ENCODE assay signal across 22 cellular contexts in genomic region chr2:149744845-149745244, GRCh38.
A peak's percentile ranks its signal among the peaks of the same experiment; 100 is the strongest.
DNase-seq lines count a peak whose midpoint lies in the region; ATAC-seq and TF ChIP-seq lines count a peak whose summit lies in the region.
"Had no signal": no experiment of that assay in that cellular context is flagged by ENCODE, and none has a peak within 500 bp of the region (broad histone marks: within the 10 kb centered on the region; RNA-seq: fewer than 3 reads in every experiment).

No MANE protein-coding gene starts in this region.

- H3K9me3 Mint-ChIP-seq in T-cell: no peaks in the 10 kb centered on the region
- H3K9me3 Mint-ChIP-seq: nephron progenitor cell had no signal

- no peak overlapping the region for H3K4me3 Mint-ChIP-seq in T-cell
- H3K4me3 Mint-ChIP-seq: activated CD8-positive, alpha-beta memory T cell treated with anti-CD3 and anti-CD28 coated beads, Interleukin-2, amount 10 ng/mL, durations not matched to agents 7 days and 5 days; nephron progenitor cell had no signal

- TF ChIP-seq CTCF in WI38 (IDR thresholded peaks at IDR 0.05; ENCODE audit: low read depth, low read length): no peak
- TF ChIP-seq CTCF in GM20000 (IDR thresholded peaks at IDR 0.05; ENCODE audit: extremely low read depth, missing control alignments): no peak
- no peak for TF ChIP-seq CTCF in MM.1S (IDR thresholded peaks at IDR 0.05; ENCODE audit: low read length)

- CTCF ChIA-PET in T-cell (lab: Charles Lee): no interaction called here

- no peak for ATAC-seq in T-cell (replicated peaks in 1 of 4)
- ATAC-seq: activated CD8-positive, alpha-beta memory T cell treated with anti-CD3 and anti-CD28 coated beads, Interleukin-2, amount 10 ng/mL, durations not matched to agents 7 days and 5 days; gastrocnemius medialis had no signal

- H3K36me3 ChIP-seq in MM.1S (replicated peaks; ENCODE audit: insufficient read depth, low read length): no peaks in the 10 kb centered on the region
- H3K36me3 ChIP-seq: ascending aorta, gastrocnemius medialis, thoracic aorta had no signal

- H3K4me1 ChIP-seq in MM.1S (ENCODE audit: low read length): no peaks in the 10 kb centered on the region
- H3K4me1 ChIP-seq: ascending aorta had no signal

- no peaks in the 10 kb centered on the region for H3K27me3 ChIP-seq in MM.1S (replicated peaks; ENCODE audit: insufficient read depth, low read length)
- H3K27me3 ChIP-seq: ascending aorta, gastrocnemius medialis had no signal

- H3F3A ChIP-seq in MM.1S (ENCODE audit: insufficient read depth, low read length): no peaks in the 10 kb centered on the region

- no peak overlapping the region for H2AFZ ChIP-seq in MM.1S (ENCODE audit: low read length)

- no peaks in the 10 kb centered on the region for H3K27me3 Mint-ChIP-seq in T-cell
- H3K27me3 Mint-ChIP-seq: activated CD8-positive, alpha-beta memory T cell treated with anti-CD3 and anti-CD28 coated beads, Interleukin-2, amount 10 ng/mL, durations not matched to agents 7 days and 5 days had no signal

- no peak overlapping the region for H3K4me2 ChIP-seq in MM.1S (ENCODE audit: low read depth, low read length)

- H3K79me2 ChIP-seq in MM.1S (ENCODE audit: low read length): no peaks in the 10 kb centered on the region

- no peaks in the 10 kb centered on the region for H3K36me3 Mint-ChIP-seq in T-cell
- H3K36me3 Mint-ChIP-seq: activated CD8-positive, alpha-beta memory T cell treated with anti-CD3 and anti-CD28 coated beads, Interleukin-2, amount 10 ng/mL, durations not matched to agents 7 days and 5 days had no signal

- intact Hi-C loops in cardiac septum (cut with DNase I): no loop called here

- POLR2A ChIA-PET in T-cell (lab: Charles Lee): interaction anchor here in 1 of 2 donors (0.6 kb wide), 1 partner anchor 72 kb away, joined by 5 read pairs; no protein-coding TSS in a partner anchor

- no peak overlapping the region for H3K9ac ChIP-seq in MM.1S (ENCODE audit: low read length)

- no peak overlapping the region for H3K27ac ChIP-seq in MM.1S (ENCODE audit: low read length)
- H3K27ac ChIP-seq: ascending aorta, C4-2B, gastrocnemius medialis, thoracic aorta had no signal

- peak; percentile 39 for DNase-seq in H4 (ENCODE audit: low spot score)
- peak; percentile 71 for DNase-seq in fibroblast of peridontal ligament (ENCODE audit: extremely low read depth)
- peak; percentile 62 for DNase-seq in renal cortical epithelial cell (ENCODE audit: low read depth)
- DNase-seq in cardiac septum (ENCODE audit: low spot score): no peak
- no peak for DNase-seq in GM20000 (ENCODE audit: low spot score)
- DNase-seq in T-cell: no peak
- DNase-seq in MM.1S: no peak
- DNase-seq: activated CD4-positive, CD25-positive, alpha-beta regulatory T cell treated with anti-CD3 and anti-CD28 coated beads, Interleukin-2, amount 50 U/mL, for 72 hours; activated CD8-positive, alpha-beta memory T cell treated with anti-CD3 and anti-CD28 coated beads, Interleukin-2, amount 10 ng/mL, durations not matched to agents 7 days and 5 days; activated gamma-delta T cell; DND-41; gastrocnemius medialis; MV-4-11; NCI-H2081 treated with DMSO at 0.1 percent for 48 hours; NCI-H82; nephron progenitor cell; retina; T-helper 2 cell had no signal

- no peak overlapping the region for H3K27ac Mint-ChIP-seq in T-cell
- H3K27ac Mint-ChIP-seq: activated CD8-positive, alpha-beta memory T cell treated with anti-CD3 and anti-CD28 coated beads, Interleukin-2, amount 10 ng/mL, durations not matched to agents 7 days and 5 days; nephron progenitor cell had no signal

- H3K4me3 ChIP-seq in WI38 (ENCODE audit: low read depth, low read length) (peak overlapping the region; percentile 24; the same call in 1 of the 2 replicates), MM.1S (ENCODE audit: low read length) (no peak overlapping the region)
- H3K4me3 ChIP-seq: ascending aorta, gastrocnemius medialis, thoracic aorta had no signal

- no peaks in the 10 kb centered on the region for H4K20me1 ChIP-seq in MM.1S (ENCODE audit: insufficient read depth, low read length)

- no peaks in the 10 kb centered on the region for H3K9me3 ChIP-seq in MM.1S (replicated peaks; ENCODE audit: insufficient read depth, low read length)
- H3K9me3 ChIP-seq: ascending aorta, gastrocnemius medialis, thoracic aorta had no signal

- no peaks in the 10 kb centered on the region for H3K4me1 Mint-ChIP-seq in T-cell
- H3K4me1 Mint-ChIP-seq: activated CD8-positive, alpha-beta memory T cell treated with anti-CD3 and anti-CD28 coated beads, Interleukin-2, amount 10 ng/mL, durations not matched to agents 7 days and 5 days had no signal

- no peaks in the 10 kb centered on the region for H3K9me2 ChIP-seq in MM.1S (replicated peaks; ENCODE audit: insufficient read depth, low read length)

Comparison
In these comparisons a context has a peak if more than half of its experiments do, and no peak if none do; other contexts are left out.
1. DNase-seq: peak in H4 (single experiment), fibroblast of peridontal ligament (single experiment) and renal cortical epithelial cell (single experiment); none in cardiac septum (single experiment), GM20000 (single experiment), T-cell (0 of 34) and MM.1S (single experiment).